Comparison of ENCODE assay signal across 1 cellular context in the genomic region with DNA sequence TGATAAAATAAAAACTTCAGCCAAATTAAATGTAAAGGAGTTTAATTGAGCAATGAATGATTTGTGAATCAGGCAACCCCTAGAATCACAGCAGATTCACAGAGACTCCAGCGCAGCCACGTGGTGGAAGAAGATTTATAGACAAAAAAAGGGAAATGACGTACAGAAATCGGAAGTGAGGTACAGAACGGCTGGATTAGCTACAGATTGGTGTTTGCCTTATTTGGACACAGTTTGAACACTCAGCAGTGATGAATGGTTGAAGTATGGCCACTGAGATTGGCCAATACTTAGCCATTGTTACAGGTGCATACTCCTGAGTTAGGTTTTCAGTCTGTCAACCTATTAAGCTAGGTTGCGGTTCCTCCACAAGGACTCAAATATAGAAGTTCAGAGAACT.
TF ChIP-seq lines count a peak whose summit lies in the region.
"Not testable (repeated sequence)": the region's sequence is repeated elsewhere in the genome, so short reads cannot be mapped to it uniquely, and the experiment has no call there.

No MANE protein-coding gene starts in this region.

TF ChIP-seq in K562, 482 proteins besides CTCF, POLR2A, EP300 and RAD21 (continued from another document):
- TF ChIP-seq, protein P1, sequence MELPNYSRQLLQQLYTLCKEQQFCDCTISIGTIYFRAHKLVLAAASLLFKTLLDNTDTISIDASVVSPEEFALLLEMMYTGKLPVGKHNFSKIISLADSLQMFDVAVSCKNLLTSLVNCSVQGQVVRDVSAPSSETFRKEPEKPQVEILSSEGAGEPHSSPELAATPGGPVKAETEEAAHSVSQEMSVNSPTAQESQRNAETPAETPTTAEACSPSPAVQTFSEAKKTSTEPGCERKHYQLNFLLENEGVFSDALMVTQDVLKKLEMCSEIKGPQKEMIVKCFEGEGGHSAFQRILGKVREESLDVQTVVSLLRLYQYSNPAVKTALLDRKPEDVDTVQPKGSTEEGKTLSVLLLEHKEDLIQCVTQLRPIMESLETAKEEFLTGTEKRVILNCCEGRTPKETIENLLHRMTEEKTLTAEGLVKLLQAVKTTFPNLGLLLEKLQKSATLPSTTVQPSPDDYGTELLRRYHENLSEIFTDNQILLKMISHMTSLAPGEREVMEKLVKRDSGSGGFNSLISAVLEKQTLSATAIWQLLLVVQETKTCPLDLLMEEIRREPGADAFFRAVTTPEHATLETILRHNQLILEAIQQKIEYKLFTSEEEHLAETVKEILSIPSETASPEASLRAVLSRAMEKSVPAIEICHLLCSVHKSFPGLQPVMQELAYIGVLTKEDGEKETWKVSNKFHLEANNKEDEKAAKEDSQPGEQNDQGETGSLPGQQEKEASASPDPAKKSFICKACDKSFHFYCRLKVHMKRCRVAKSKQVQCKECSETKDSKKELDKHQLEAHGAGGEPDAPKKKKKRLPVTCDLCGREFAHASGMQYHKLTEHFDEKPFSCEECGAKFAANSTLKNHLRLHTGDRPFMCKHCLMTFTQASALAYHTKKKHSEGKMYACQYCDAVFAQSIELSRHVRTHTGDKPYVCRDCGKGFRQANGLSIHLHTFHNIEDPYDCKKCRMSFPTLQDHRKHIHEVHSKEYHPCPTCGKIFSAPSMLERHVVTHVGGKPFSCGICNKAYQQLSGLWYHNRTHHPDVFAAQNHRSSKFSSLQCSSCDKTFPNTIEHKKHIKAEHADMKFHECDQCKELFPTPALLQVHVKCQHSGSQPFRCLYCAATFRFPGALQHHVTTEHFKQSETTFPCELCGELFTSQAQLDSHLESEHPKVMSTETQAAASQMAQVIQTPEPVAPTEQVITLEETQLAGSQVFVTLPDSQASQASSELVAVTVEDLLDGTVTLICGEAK (IDR thresholded peaks at IDR 0.05), result peak; percentile 72
- TF ChIP-seq, protein P1 (CRISPR knock-in tag; IDR thresholded peaks at IDR 0.05), result not testable (repeated sequence)
- TF ChIP-seq, protein P2, sequence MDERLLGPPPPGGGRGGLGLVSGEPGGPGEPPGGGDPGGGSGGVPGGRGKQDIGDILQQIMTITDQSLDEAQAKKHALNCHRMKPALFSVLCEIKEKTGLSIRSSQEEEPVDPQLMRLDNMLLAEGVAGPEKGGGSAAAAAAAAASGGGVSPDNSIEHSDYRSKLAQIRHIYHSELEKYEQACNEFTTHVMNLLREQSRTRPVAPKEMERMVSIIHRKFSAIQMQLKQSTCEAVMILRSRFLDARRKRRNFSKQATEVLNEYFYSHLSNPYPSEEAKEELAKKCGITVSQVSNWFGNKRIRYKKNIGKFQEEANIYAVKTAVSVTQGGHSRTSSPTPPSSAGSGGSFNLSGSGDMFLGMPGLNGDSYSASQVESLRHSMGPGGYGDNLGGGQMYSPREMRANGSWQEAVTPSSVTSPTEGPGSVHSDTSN (CRISPR knock-in tag; IDR thresholded peaks at IDR 0.05; ENCODE audit: low read depth), result not testable (repeated sequence)
- TF ChIP-seq, protein P2 (tag; conservative IDR thresholded peaks at IDR 0.05; ENCODE audit: low read depth), result 0 out of 2 replicates have a peak, but pooled peaks have one; percentile 12
- TF ChIP-seq, protein P3, sequence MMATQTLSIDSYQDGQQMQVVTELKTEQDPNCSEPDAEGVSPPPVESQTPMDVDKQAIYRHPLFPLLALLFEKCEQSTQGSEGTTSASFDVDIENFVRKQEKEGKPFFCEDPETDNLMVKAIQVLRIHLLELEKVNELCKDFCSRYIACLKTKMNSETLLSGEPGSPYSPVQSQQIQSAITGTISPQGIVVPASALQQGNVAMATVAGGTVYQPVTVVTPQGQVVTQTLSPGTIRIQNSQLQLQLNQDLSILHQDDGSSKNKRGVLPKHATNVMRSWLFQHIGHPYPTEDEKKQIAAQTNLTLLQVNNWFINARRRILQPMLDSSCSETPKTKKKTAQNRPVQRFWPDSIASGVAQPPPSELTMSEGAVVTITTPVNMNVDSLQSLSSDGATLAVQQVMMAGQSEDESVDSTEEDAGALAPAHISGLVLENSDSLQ (IDR thresholded peaks at IDR 0.05), result peak; percentile 41
- TF ChIP-seq CEBPG (CRISPR knock-in tag; IDR thresholded peaks at IDR 0.05), result not testable (repeated sequence)
- TF ChIP-seq CEBPG (tag; conservative IDR thresholded peaks at IDR 0.05 in 1 of 2, IDR thresholded peaks at IDR 0.05 in 1 of 2) (peak; percentile 28 to 47; a peak in 2 of 4 replicates), SRF (CRISPR knock-in tag; IDR thresholded peaks at IDR 0.05) (peak; percentile 64 to 94; a peak in 3 of 4 replicates), CEBPB (tag; IDR thresholded peaks at IDR 0.05) (peak; percentile 26; the same call in 1 of the 2 replicates)
